Comparison of ENCODE assay signal across 4 cellular contexts in genomic region chr4:61175495-61175894, GRCh38. TPM values are rescaled to one million over a fixed set of nuclear protein-coding genes. Genes with fewer than 3 reads are reported as not detected.
"Had no signal": no experiment of that assay in that cellular context is flagged by ENCODE, and none has a peak within 500 bp of the region (broad histone marks: within the 10 kb centered on the region; RNA-seq: fewer than 3 reads in every experiment).

No MANE protein-coding gene starts in this region.

- H3K4me3 ChIP-seq: GM12878 had no signal

- DNase-seq: GDM1, GF-D8 had no signal

- ATAC-seq: GM12878 had no signal

RNA-seq across cellular contexts. Expression of gene ADGRL3, which starts 24.6 kb away (rescaled TPM):
- total RNA-seq: G401, GM12878 had no signal
